Comparison of ENCODE assay signal across 8 cellular contexts in the genomic region with DNA sequence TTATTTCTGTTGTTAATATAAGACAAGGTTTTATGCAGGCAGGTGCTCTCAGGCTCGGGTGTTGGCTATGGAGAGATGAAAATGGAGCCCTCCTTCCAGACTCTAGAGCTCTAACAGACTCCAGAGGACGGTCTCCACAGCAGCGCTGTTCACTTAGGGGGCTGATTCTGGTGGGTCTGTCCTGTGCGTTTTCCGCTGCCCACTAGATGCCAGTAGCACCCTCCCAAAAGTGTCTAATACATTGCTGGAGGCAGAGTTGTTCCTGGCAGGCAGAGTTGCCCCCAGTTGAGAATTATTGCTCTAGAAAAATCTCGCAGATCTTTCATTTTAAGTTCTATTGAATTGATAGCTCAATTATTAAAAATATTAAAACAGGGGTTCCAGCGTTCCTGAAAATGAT.
DNase-seq lines count a peak whose midpoint lies in the region; TF ChIP-seq lines count a peak whose summit lies in the region.

No MANE protein-coding gene starts in this region.

- H3K4me1 ChIP-seq in liver (ENCODE audit: control insufficient read depth in 4 of 4, insufficient read depth in 4 of 4, low read length in 3 of 4): no peaks in the 10 kb centered on the region

- DNase-seq in Ammon's horn (ENCODE audit: low spot score) (peak; percentile 63), H7 (peak; percentile 26), astrocyte of the spinal cord (ENCODE audit: low read depth, low spot score) (peak; percentile 11), NCI-H226 (no peak), NCI-H2107 treated with DMSO at 0.1 percent for 48 hours (lab: John Stamatoyannopoulos, UW; ENCODE audit: unreplicated experiment) (no peak), UCSD-AML1 (lab: John Stamatoyannopoulos, UW; ENCODE audit: unreplicated experiment) (no peak)
- DNase-seq in activated CD4-positive, CD25-positive, alpha-beta regulatory T cell (lab: John Stamatoyannopoulos, UW): no peak

- in situ Hi-C loops in astrocyte of the spinal cord (cut with HindIII; ENCODE audit: low sequenced_read_pairs): no loop called here

- no peaks in the 10 kb centered on the region for H3K27me3 ChIP-seq in H7 (ENCODE audit: control insufficient read depth, insufficient read depth, low read length)
- H3K27me3 ChIP-seq in liver (ENCODE audit: control insufficient read depth in 4 of 4, insufficient read depth in 4 of 4, low read length in 3 of 4): no peaks in the 10 kb centered on the region

- no peak overlapping the region for H3K27ac ChIP-seq in liver (ENCODE audit: low read depth in 1 of 2, low read length in 2 of 2)

- WGBS in liver: 96% methylated on average over 7 of the region's 7 CpGs

- peaks cover 9% of the 10 kb centered on the region for H3K36me3 ChIP-seq in H7 (replicated peaks; ENCODE audit: control insufficient read depth, insufficient read depth, low read length)
- H3K36me3 ChIP-seq in liver (ENCODE audit: control insufficient read depth in 4 of 4, insufficient read depth in 3 of 4, low read depth in 1 of 4, low read length in 3 of 4): peaks cover 9 to 48% (median 33%) of the 10 kb centered on the region in 4 donors

- H3K9ac ChIP-seq in liver (ENCODE audit: low read depth in 1 of 2, low read length in 2 of 2): no peak overlapping the region

- peak; percentile 50 for TF ChIP-seq CTCF in astrocyte of the spinal cord (IDR thresholded peaks at IDR 0.05; ENCODE audit: low read depth, low read length)
- peak; percentile 11 for TF ChIP-seq CTCF in liver (IDR thresholded peaks at IDR 0.05; ENCODE audit: low read depth, low read length, missing input control)

- H3K4me3 ChIP-seq in H7 (ENCODE audit: insufficient read depth, low read depth, low read length) (no peak overlapping the region), astrocyte of the spinal cord (ENCODE audit: low read depth, low read length) (no peak overlapping the region), liver (ENCODE audit: low read depth in 1 of 3, low read length in 3 of 3) (no peak overlapping the region)

- TF ChIP-seq RAD21 in liver (IDR thresholded peaks at IDR 0.05): peak; percentile 42 to 58

- H3K9me3 ChIP-seq in liver (ENCODE audit: control insufficient read depth in 4 of 4, low read length in 3 of 4): no peaks in the 10 kb centered on the region

TF ChIP-seq in liver, 16 proteins besides CTCF, POLR2A, EP300 and RAD21:
- TF ChIP-seq GABPA (IDR thresholded peaks at IDR 0.05 in 1 of 2, conservative IDR thresholded peaks at IDR 0.05 in 1 of 2): no peak
- no peak for TF ChIP-seq YY1 (IDR thresholded peaks at IDR 0.05)
TF ChIP-seq in liver: peak in this region for 0.

Comparison
In these comparisons a context has a peak if more than half of its experiments do, and no peak if none do; other contexts are left out.
1. DNase-seq: peak in Ammon's horn (single experiment), H7 (single experiment) and astrocyte of the spinal cord (single experiment); none in NCI-H226 (single experiment), NCI-H2107 treated with DMSO at 0.1 percent for 48 hours (single experiment), activated CD4-positive, CD25-positive, alpha-beta regulatory T cell (0 of 4) and UCSD-AML1 (single experiment).